ENCODE assay signal across 8 cellular contexts in genomic region chr13:52617070-52618060, GRCh38. TPM values are rescaled to one million over a fixed set of nuclear protein-coding genes. Genes with fewer than 3 reads are reported as not detected.
A peak's percentile ranks its signal among the peaks of the same experiment; 100 is the strongest.
DNase-seq lines count a peak whose midpoint lies in the region; ATAC-seq and TF ChIP-seq lines count a peak whose summit lies in the region.

No MANE protein-coding gene starts in this region.

- no peaks in the 10 kb centered on the region for H3K27me3 ChIP-seq in BLaER1 treated with 17β-estradiol and CSF1 and Interleukin-3, amounts not matched to agents 10 nM and 100 nM
- no peaks in the 10 kb centered on the region for H3K27me3 ChIP-seq in colonic mucosa

- H3K4me3 ChIP-seq in BLaER1 treated with 17β-estradiol and CSF1 and Interleukin-3, amounts not matched to agents 10 nM and 100 nM = peak overlapping the region; percentile 70 to 94 (median 90)
- H3K4me3 ChIP-seq in colonic mucosa = peak overlapping the region; percentile 71

- intact Hi-C loops in colonic mucosa (cut with DNase I) = loop anchor here (10.0 kb wide), 1 partner anchor 227 kb away; the partner anchor contains the start of gene PCDH8

- peaks cover 17 to 42% (median 26%) of the 10 kb centered on the region in 10 experiments for H3K4me1 ChIP-seq in BLaER1 treated with 17β-estradiol and CSF1 and Interleukin-3, amounts not matched to agents 10 nM and 100 nM
- no peaks in the 10 kb centered on the region for H3K4me1 ChIP-seq in colonic mucosa

- DNase-seq in NCI-H524 (lab: John Stamatoyannopoulos, UW) = peak; percentile 50 to 86
- DNase-seq in activated CD4-positive, alpha-beta T cell treated with anti-CD3 and anti-CD28 coated beads for 4 hours = peak; percentile 75 to 77
- peak; percentile 78 for DNase-seq in colonic mucosa
- peak; percentile 67 for DNase-seq in left lobe of liver (ENCODE audit: low spot score)
- DNase-seq in stimulated activated CD4-positive, alpha-beta T cell treated with anti-CD3 and anti-CD28 coated beads, Interleukin-2, amount 100 ng/mL, for 24 hours = peak; percentile 86 to 89

- peak overlapping the region; percentile 74 to 94 (median 87) for H3K4me2 ChIP-seq in BLaER1 treated with 17β-estradiol and CSF1 and Interleukin-3, amounts not matched to agents 10 nM and 100 nM

- no peak for TF ChIP-seq CTCF in colonic mucosa (IDR thresholded peaks at IDR 0.05)

- ATAC-seq in GM19324 (IDR thresholded peaks at IDR 0.05; ENCODE audit: low FRiP score, unreplicated experiment) = peak; percentile 99
- peak; percentile 98 for ATAC-seq in HG03457 (IDR thresholded peaks at IDR 0.05; ENCODE audit: unreplicated experiment)
- ATAC-seq in left lobe of liver = peak; percentile 96

- peaks cover 0 to 6% (median 0%) of the 10 kb centered on the region in 11 experiments; a peak in 3 of 22 replicates for H4K20me1 ChIP-seq in BLaER1 treated with 17β-estradiol and CSF1 and Interleukin-3, amounts not matched to agents 10 nM and 100 nM

- peak overlapping the region; percentile 51 to 86 (median 80); a peak in 21 of 22 replicates for H3K27ac ChIP-seq in BLaER1 treated with 17β-estradiol and CSF1 and Interleukin-3, amounts not matched to agents 10 nM and 100 nM
- peak overlapping the region; percentile 62 for H3K27ac ChIP-seq in colonic mucosa

- peak overlapping the region; percentile 79 to 89 (median 86) for H3K9ac ChIP-seq in BLaER1 treated with 17β-estradiol and CSF1 and Interleukin-3, amounts not matched to agents 10 nM and 100 nM
- H3K9ac ChIP-seq in colonic mucosa (ENCODE audit: low read depth in 2 of 2, low read length in 2 of 2) = peak overlapping the region; percentile 65 to 84

- peaks cover 0 to 5% (median 0%) of the 10 kb centered on the region in 11 experiments; a peak in 3 of 22 replicates for H3K9me3 ChIP-seq in BLaER1 treated with 17β-estradiol and CSF1 and Interleukin-3, amounts not matched to agents 10 nM and 100 nM (replicated peaks in 1 of 11)
- H3K9me3 ChIP-seq in colonic mucosa = no peaks in the 10 kb centered on the region

- H3K36me3 ChIP-seq in BLaER1 treated with 17β-estradiol and CSF1 and Interleukin-3, amounts not matched to agents 10 nM and 100 nM = peaks cover 0 to 17% (median 7%) of the 10 kb centered on the region in 11 experiments; a peak in 11 of 22 replicates
- no peaks in the 10 kb centered on the region for H3K36me3 ChIP-seq in colonic mucosa

RNA-seq across cellular contexts. Expression of gene HNRNPA1L2, which starts 24.9 kb away (rescaled TPM):
- total RNA-seq in colonic mucosa = 1 to 10 TPM; 2.5 to 2.7 TPM
- 1.3 TPM for total RNA-seq in left lobe of liver

RNA-seq across cellular contexts. Expression of gene SUGT1, which starts 35.3 kb away (rescaled TPM):
- total RNA-seq in colonic mucosa (10 to 100 TPM; 45.5 to 60.5 TPM), left lobe of liver (16.7 TPM)

Comparison
In these comparisons a context has a peak if more than half of its experiments do, and no peak if none do; other contexts are left out.
1. Peak in every context shown above with its lines: DNase-seq, ATAC-seq, H3K4me3 ChIP-seq and H3K27ac ChIP-seq.